7 cellular contexts compared by ENCODE assay signal in genomic region chr4:145281946-145282345, GRCh38.
"Had no signal": no experiment of that assay in that cellular context is flagged by ENCODE, and none has a peak within 500 bp of the region (broad histone marks: within the 10 kb centered on the region; RNA-seq: fewer than 3 reads in every experiment).

No MANE protein-coding gene starts in this region.

- H2AFZ ChIP-seq: GM23248 had no signal

- H3K9me3 ChIP-seq: HAP-1 had no signal

- DNase-seq: GM23248, GOT3, H7, HFFc6, IMR-90 had no signal

- H3K4me3 ChIP-seq: GM23248, HAP-1 had no signal

- H3K4me3 Mint-ChIP-seq: HFFc6 had no signal

- ATAC-seq: HCT116 had no signal

- H3K9me3 Mint-ChIP-seq: HFFc6 had no signal

- H3K27ac Mint-ChIP-seq: HFFc6 had no signal

- H3K27ac ChIP-seq: GM23248 had no signal

- H3K9ac ChIP-seq: GM23248 had no signal

- H3K36me3 ChIP-seq: HAP-1 had no signal

- H3K4me1 ChIP-seq: HAP-1 had no signal
